ENCODE assay signal across 2 cellular contexts in the genomic region with DNA sequence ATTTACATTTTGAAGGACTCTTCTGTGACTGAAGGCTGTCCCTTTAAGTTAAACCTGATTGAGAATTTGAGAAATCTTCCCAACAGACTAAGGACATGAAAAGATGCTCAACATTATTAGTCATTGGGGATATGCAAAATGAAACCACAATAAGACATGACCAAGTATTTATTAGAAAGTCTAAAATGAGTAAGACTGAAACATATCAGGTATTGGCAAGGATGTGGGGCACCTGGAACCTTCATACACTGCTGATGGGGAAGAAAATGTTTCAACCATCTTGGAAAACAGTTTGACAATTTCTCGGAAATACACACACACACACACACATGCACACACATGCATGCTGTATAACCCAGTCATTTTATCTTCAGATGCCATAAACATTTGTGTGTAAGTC.
TF ChIP-seq lines count a peak whose summit lies in the region.

No MANE protein-coding gene starts in this region.

TF ChIP-seq in SK-N-SH, 30 proteins besides CTCF, POLR2A, EP300 and RAD21 (continued from another document):
- TF ChIP-seq, protein P1, sequence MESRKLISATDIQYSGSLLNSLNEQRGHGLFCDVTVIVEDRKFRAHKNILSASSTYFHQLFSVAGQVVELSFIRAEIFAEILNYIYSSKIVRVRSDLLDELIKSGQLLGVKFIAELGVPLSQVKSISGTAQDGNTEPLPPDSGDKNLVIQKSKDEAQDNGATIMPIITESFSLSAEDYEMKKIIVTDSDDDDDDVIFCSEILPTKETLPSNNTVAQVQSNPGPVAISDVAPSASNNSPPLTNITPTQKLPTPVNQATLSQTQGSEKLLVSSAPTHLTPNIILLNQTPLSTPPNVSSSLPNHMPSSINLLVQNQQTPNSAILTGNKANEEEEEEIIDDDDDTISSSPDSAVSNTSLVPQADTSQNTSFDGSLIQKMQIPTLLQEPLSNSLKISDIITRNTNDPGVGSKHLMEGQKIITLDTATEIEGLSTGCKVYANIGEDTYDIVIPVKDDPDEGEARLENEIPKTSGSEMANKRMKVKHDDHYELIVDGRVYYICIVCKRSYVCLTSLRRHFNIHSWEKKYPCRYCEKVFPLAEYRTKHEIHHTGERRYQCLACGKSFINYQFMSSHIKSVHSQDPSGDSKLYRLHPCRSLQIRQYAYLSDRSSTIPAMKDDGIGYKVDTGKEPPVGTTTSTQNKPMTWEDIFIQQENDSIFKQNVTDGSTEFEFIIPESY (IDR thresholded peaks at IDR 0.05; ENCODE audit: borderline replicate concordance, low read depth) = no peak
- no peak for TF ChIP-seq FOXM1 (IDR thresholded peaks at IDR 0.05; ENCODE audit: low read depth)
- TF ChIP-seq JUND (IDR thresholded peaks at IDR 0.05) = no peak
- TF ChIP-seq, protein P2, sequence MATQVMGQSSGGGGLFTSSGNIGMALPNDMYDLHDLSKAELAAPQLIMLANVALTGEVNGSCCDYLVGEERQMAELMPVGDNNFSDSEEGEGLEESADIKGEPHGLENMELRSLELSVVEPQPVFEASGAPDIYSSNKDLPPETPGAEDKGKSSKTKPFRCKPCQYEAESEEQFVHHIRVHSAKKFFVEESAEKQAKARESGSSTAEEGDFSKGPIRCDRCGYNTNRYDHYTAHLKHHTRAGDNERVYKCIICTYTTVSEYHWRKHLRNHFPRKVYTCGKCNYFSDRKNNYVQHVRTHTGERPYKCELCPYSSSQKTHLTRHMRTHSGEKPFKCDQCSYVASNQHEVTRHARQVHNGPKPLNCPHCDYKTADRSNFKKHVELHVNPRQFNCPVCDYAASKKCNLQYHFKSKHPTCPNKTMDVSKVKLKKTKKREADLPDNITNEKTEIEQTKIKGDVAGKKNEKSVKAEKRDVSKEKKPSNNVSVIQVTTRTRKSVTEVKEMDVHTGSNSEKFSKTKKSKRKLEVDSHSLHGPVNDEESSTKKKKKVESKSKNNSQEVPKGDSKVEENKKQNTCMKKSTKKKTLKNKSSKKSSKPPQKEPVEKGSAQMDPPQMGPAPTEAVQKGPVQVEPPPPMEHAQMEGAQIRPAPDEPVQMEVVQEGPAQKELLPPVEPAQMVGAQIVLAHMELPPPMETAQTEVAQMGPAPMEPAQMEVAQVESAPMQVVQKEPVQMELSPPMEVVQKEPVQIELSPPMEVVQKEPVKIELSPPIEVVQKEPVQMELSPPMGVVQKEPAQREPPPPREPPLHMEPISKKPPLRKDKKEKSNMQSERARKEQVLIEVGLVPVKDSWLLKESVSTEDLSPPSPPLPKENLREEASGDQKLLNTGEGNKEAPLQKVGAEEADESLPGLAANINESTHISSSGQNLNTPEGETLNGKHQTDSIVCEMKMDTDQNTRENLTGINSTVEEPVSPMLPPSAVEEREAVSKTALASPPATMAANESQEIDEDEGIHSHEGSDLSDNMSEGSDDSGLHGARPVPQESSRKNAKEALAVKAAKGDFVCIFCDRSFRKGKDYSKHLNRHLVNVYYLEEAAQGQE (IDR thresholded peaks at IDR 0.05; ENCODE audit: low read depth, low read length) = no peak
- TF ChIP-seq FOSL2 (IDR thresholded peaks at IDR 0.05; ENCODE audit: borderline replicate concordance, low read depth) = no peak
- TF ChIP-seq, protein P3, sequence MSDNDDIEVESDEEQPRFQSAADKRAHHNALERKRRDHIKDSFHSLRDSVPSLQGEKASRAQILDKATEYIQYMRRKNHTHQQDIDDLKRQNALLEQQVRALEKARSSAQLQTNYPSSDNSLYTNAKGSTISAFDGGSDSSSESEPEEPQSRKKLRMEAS (IDR thresholded peaks at IDR 0.05; ENCODE audit: low read depth) = no peak
- TF ChIP-seq GATA2 (CRISPR knock-in tag; IDR thresholded peaks at IDR 0.05) = no peak
- no peak for TF ChIP-seq TAF1 (IDR thresholded peaks at IDR 0.05; ENCODE audit: borderline replicate concordance, low read depth, low read length)
- TF ChIP-seq RXRA (IDR thresholded peaks at IDR 0.05; ENCODE audit: borderline replicate concordance, low read depth) = no peak
- TF ChIP-seq RCOR1 (IDR thresholded peaks at IDR 0.05; ENCODE audit: low read length) = no peak
- TF ChIP-seq, protein P4, sequence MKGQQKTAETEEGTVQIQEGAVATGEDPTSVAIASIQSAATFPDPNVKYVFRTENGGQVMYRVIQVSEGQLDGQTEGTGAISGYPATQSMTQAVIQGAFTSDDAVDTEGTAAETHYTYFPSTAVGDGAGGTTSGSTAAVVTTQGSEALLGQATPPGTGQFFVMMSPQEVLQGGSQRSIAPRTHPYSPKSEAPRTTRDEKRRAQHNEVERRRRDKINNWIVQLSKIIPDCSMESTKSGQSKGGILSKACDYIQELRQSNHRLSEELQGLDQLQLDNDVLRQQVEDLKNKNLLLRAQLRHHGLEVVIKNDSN (IDR thresholded peaks at IDR 0.05; ENCODE audit: borderline replicate concordance, low read depth) = no peak

TF ChIP-seq in SK-N-SH treated with all-trans-retinoic acid at 6 μM for 48 hours, 23 proteins besides CTCF, POLR2A, EP300 and RAD21 (continued from another document):
- TF ChIP-seq, protein P5, sequence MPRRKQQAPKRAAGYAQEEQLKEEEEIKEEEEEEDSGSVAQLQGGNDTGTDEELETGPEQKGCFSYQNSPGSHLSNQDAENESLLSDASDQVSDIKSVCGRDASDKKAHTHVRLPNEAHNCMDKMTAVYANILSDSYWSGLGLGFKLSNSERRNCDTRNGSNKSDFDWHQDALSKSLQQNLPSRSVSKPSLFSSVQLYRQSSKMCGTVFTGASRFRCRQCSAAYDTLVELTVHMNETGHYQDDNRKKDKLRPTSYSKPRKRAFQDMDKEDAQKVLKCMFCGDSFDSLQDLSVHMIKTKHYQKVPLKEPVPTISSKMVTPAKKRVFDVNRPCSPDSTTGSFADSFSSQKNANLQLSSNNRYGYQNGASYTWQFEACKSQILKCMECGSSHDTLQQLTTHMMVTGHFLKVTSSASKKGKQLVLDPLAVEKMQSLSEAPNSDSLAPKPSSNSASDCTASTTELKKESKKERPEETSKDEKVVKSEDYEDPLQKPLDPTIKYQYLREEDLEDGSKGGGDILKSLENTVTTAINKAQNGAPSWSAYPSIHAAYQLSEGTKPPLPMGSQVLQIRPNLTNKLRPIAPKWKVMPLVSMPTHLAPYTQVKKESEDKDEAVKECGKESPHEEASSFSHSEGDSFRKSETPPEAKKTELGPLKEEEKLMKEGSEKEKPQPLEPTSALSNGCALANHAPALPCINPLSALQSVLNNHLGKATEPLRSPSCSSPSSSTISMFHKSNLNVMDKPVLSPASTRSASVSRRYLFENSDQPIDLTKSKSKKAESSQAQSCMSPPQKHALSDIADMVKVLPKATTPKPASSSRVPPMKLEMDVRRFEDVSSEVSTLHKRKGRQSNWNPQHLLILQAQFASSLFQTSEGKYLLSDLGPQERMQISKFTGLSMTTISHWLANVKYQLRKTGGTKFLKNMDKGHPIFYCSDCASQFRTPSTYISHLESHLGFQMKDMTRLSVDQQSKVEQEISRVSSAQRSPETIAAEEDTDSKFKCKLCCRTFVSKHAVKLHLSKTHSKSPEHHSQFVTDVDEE (CRISPR knock-in tag; IDR thresholded peaks at IDR 0.05) = no peak
- TF ChIP-seq ARNTL (CRISPR knock-in tag; IDR thresholded peaks at IDR 0.05; ENCODE audit: borderline replicate concordance, low read depth) (no peak), BACH2 (CRISPR knock-in tag; IDR thresholded peaks at IDR 0.05; ENCODE audit: borderline replicate concordance) (no peak), ZNF565 (CRISPR knock-in tag; conservative IDR thresholded peaks at IDR 0.05; ENCODE audit: low read depth) (no peak), PPARA (CRISPR knock-in tag; IDR thresholded peaks at IDR 0.05; ENCODE audit: borderline replicate concordance) (no peak)
